In genomic region chr9:76112151-76112550, GRCh38 we compare ENCODE assay signal across 28 cellular contexts.
"Had no signal": no experiment of that assay in that cellular context is flagged by ENCODE, and none has a peak within 500 bp of the region (broad histone marks: within the 10 kb centered on the region; RNA-seq: fewer than 3 reads in every experiment).

No MANE protein-coding gene starts in this region.

- H3K27ac ChIP-seq: brain microvascular endothelial cell, SJCRH30, SK-N-MC had no signal

- DNase-seq: activated CD4-positive, alpha-beta memory T cell treated with anti-CD3 and anti-CD28 coated beads for 36 hours; activated CD4-positive, alpha-beta T cell treated with anti-CD3 and anti-CD28 coated beads for 36 hours; activated CD4-positive, alpha-beta T cell treated with anti-CD3 and anti-CD28 coated beads, Interleukin-2, amount 50 U/mL, for 1 hour; activated CD8-positive, alpha-beta memory T cell treated with anti-CD3 and anti-CD28 coated beads, Interleukin-2, amount 50 U/mL, for 4 hours; activated gamma-delta T cell treated with Interleukin-2 at 50 U/mL for 16 hours; activated naive CD4-positive, alpha-beta T cell treated with anti-CD3 and anti-CD28 coated beads for 36 hours; activated T-cell treated with anti-CD3 and anti-CD28 coated beads for 4 hours; activated T-cell treated with anti-CD3 and anti-CD28 coated beads, Interleukin-2, amount 50 U/mL, for 4 hours; anterior cingulate cortex; brain microvascular endothelial cell; central memory CD4-positive, alpha-beta T cell; NCI-H1092 treated with DMSO at 0.1 percent for 48 hours; NCI-H1417; NCI-H146; NCI-H187; NCI-H2029 treated with DMSO at 0.1 percent for 48 hours; NCI-H2107; NCI-H2171; NCI-H446; NCI-H524; NCI-H69; NCI-H82; SHP77; SJCRH30 had no signal

- H3K36me3 ChIP-seq: brain microvascular endothelial cell had no signal

- H3K4me1 ChIP-seq: SJCRH30 had no signal

- H3K27me3 ChIP-seq: brain microvascular endothelial cell, SJCRH30 had no signal

- H3K4me3 ChIP-seq: SJCRH30, SK-N-MC had no signal

- H3K9me3 ChIP-seq: SJCRH30 had no signal

- ATAC-seq: activated CD4-positive, alpha-beta T cell treated with anti-CD3 and anti-CD28 coated beads for 36 hours; activated CD4-positive, CD25-positive, alpha-beta regulatory T cell treated with anti-CD3 and anti-CD28 coated beads, Interleukin-2, amount 50 U/mL, for 24 hours; activated naive CD4-positive, alpha-beta T cell treated with anti-CD3 and anti-CD28 coated beads, Interleukin-2, amount 50 U/mL, for 72 hours; activated T-cell treated with anti-CD3 and anti-CD28 coated beads, Interleukin-2, amount 50 U/mL, for 4 hours; Panc1 had no signal
